ENCODE assay signal across 17 cellular contexts in the genomic region with DNA sequence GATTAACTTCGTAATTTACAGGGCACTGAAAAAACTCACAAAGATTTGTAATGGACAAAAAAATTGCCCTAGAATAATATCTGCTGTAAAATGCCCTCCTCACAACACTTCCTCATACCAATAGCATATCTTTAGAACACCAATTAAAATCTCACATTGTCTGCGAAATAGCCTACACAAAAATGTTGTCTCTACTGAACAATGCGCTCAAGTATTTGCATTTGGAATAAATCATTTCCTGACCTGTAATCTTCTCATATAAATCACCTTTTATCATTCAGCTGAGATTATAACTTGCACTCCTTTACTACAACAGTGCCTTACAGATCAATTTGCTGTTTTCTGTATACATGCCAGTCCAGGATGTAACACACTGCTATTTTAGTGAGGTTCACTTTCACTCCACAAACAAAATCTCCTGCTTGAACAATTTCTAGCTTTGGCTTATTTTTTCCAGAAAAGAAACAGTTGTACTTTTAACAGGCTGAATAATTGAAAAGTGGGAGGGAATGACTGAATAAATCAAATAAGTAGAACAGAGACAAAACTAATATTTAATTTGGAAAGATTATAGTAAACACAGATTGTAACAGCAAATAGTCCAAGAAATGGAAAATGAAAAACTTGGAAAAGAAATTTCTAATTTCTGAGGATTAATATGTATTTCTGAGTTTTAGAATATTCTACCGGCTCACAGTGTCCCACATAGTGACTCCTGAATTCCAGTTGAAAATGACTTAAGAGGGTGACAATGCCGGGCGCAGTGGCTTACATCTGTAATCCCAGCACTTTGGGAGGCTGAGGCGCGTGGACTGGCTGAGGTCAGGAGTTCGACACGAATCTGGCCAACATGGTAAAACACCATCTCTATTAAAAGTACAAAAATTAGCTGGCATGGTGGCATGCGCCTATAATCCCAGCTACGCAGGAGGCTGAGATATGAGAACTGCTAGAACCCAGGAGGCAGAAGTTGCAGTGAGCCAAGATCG. TPM values are rescaled to one million over a fixed set of nuclear protein-coding genes. Genes with fewer than 3 reads are reported as not detected.
DNase-seq lines count a peak whose midpoint lies in the region; ATAC-seq and TF ChIP-seq lines count a peak whose summit lies in the region.
"Had no signal": no experiment of that assay in that cellular context is flagged by ENCODE, and none has a peak within 500 bp of the region (broad histone marks: within the 10 kb centered on the region; RNA-seq: fewer than 3 reads in every experiment).

No MANE protein-coding gene starts in this region.

- TF ChIP-seq CTCF in HEK293 (tag by site-specific recombination; IDR thresholded peaks at IDR 0.05) (no peak), endothelial cell (IDR thresholded peaks at IDR 0.05; ENCODE audit: unreplicated experiment) (no peak), osteocyte (IDR thresholded peaks at IDR 0.05) (no peak)

- H3K9me3 ChIP-seq in HEK293 (ENCODE audit: control insufficient read depth, insufficient read depth, low read depth, low read length), result no peaks in the 10 kb centered on the region

- POLR2A ChIA-PET in HEK293 (lab: Yijun Ruan, JAX), result no interaction called here

- peaks cover 45% of the 10 kb centered on the region for H3K4me1 ChIP-seq in HEK293 (ENCODE audit: control insufficient read depth, insufficient read depth, low read length)

- ATAC-seq in HG03520 (IDR thresholded peaks at IDR 0.05; ENCODE audit: unreplicated experiment) (no peak), HG02885 (IDR thresholded peaks at IDR 0.05; ENCODE audit: poor library complexity, unreplicated experiment) (no peak)

- H3K9me3 Mint-ChIP-seq in endothelial cell (ENCODE audit: unreplicated experiment), result no peaks in the 10 kb centered on the region
- H3K9me3 Mint-ChIP-seq in osteocyte (ENCODE audit: unreplicated experiment), result no peaks in the 10 kb centered on the region
- H3K9me3 Mint-ChIP-seq in activated CD4-positive, alpha-beta T cell treated with anti-CD3 and anti-CD28 coated beads, Interleukin-2, amount 10 ng/mL, durations not matched to agents 24 days and 14 days, result peaks cover 5% of the 10 kb centered on the region
- H3K9me3 Mint-ChIP-seq: activated T-cell treated with anti-CD3 and anti-CD28 coated beads, Interleukin-2, amount 50 U/mL, for 24 hours; naive thymus-derived CD4-positive, alpha-beta T cell had no signal

- H3K4me1 Mint-ChIP-seq in endothelial cell (ENCODE audit: unreplicated experiment), result peaks cover 28% of the 10 kb centered on the region
- H3K4me1 Mint-ChIP-seq in osteocyte (ENCODE audit: unreplicated experiment), result peaks cover 30% of the 10 kb centered on the region
- H3K4me1 Mint-ChIP-seq in activated CD4-positive, alpha-beta T cell treated with anti-CD3 and anti-CD28 coated beads, Interleukin-2, amount 10 ng/mL, durations not matched to agents 24 days and 14 days, result peaks cover 13% of the 10 kb centered on the region

- no peaks in the 10 kb centered on the region for H3K36me3 Mint-ChIP-seq in endothelial cell (ENCODE audit: low read depth, unreplicated experiment)
- H3K36me3 Mint-ChIP-seq in osteocyte (ENCODE audit: unreplicated experiment), result peaks cover 11% of the 10 kb centered on the region
- H3K36me3 Mint-ChIP-seq in activated CD4-positive, alpha-beta T cell treated with anti-CD3 and anti-CD28 coated beads, Interleukin-2, amount 10 ng/mL, durations not matched to agents 24 days and 14 days (ENCODE audit: low read depth), result peaks cover 11% of the 10 kb centered on the region

- no peak overlapping the region for H3K27ac ChIP-seq in HEK293 (ENCODE audit: extremely low read depth, low read depth, low read length)

- intact Hi-C loops in activated CD4-positive, alpha-beta T cell treated with anti-CD3 and anti-CD28 coated beads, Interleukin-2, amount 10 ng/mL, durations not matched to agents 24 days and 14 days (cut with micrococcal nuclease), result no loop called here

- H3K27ac Mint-ChIP-seq in endothelial cell (ENCODE audit: unreplicated experiment), result peak overlapping the region; percentile 68
- peak overlapping the region; percentile 17 for H3K27ac Mint-ChIP-seq in osteocyte (ENCODE audit: unreplicated experiment)
- no peak overlapping the region for H3K27ac Mint-ChIP-seq in activated CD4-positive, alpha-beta T cell treated with anti-CD3 and anti-CD28 coated beads, Interleukin-2, amount 10 ng/mL, durations not matched to agents 24 days and 14 days
- H3K27ac Mint-ChIP-seq: activated naive CD8-positive, alpha-beta T cell treated with anti-CD3 and anti-CD28 coated beads for 36 hours; activated T-cell treated with anti-CD3 and anti-CD28 coated beads, Interleukin-2, amount 50 U/mL, for 24 hours had no signal

- no peaks in the 10 kb centered on the region; a peak in 1 of 3 replicates for H3K36me3 ChIP-seq in HEK293 (ENCODE audit: control insufficient read depth in 2 of 2, insufficient read depth in 1 of 2, low read length in 2 of 2)

- CTCF ChIA-PET in HEK293 (lab: Yijun Ruan, JAX), result interaction anchor here (1.2 kb wide), 1 partner anchor 194 kb away, joined by 5 read pairs; no protein-coding TSS in a partner anchor

- H3K4me3 ChIP-seq in HEK293 (ENCODE audit: low read depth, low read length), result no peak overlapping the region

- no peak overlapping the region for H3K4me3 Mint-ChIP-seq in endothelial cell (ENCODE audit: unreplicated experiment)
- no peak overlapping the region for H3K4me3 Mint-ChIP-seq in osteocyte (ENCODE audit: unreplicated experiment)
- H3K4me3 Mint-ChIP-seq in activated CD4-positive, alpha-beta T cell treated with anti-CD3 and anti-CD28 coated beads, Interleukin-2, amount 10 ng/mL, durations not matched to agents 24 days and 14 days, result no peak overlapping the region
- H3K4me3 Mint-ChIP-seq: activated naive CD8-positive, alpha-beta T cell treated with anti-CD3 and anti-CD28 coated beads for 36 hours; activated T-cell treated with anti-CD3 and anti-CD28 coated beads, Interleukin-2, amount 50 U/mL, for 24 hours; naive thymus-derived CD4-positive, alpha-beta T cell had no signal

- peak; percentile 35 for DNase-seq in EH (ENCODE audit: low read depth)
- no peak for DNase-seq in endothelial cell (ENCODE audit: low spot score)
- DNase-seq in osteocyte (ENCODE audit: extremely low spot score, unreplicated experiment), result no peak
- DNase-seq in activated CD4-positive, alpha-beta T cell treated with anti-CD3 and anti-CD28 coated beads, Interleukin-2, amount 10 ng/mL, durations not matched to agents 24 days and 14 days, result no peak
- DNase-seq: activated CD4-positive, alpha-beta T cell treated with anti-CD3 and anti-CD28 coated beads, Interleukin-2, amount 50 U/mL, for 48 hours; activated naive CD8-positive, alpha-beta T cell treated with anti-CD3 and anti-CD28 coated beads for 36 hours; activated T-cell treated with anti-CD3 and anti-CD28 coated beads, Interleukin-2, amount 50 U/mL, for 24 hours; caudate nucleus; effector memory CD4-positive, alpha-beta T cell; IMR-90; MV-4-11; naive thymus-derived CD4-positive, alpha-beta T cell; NCI-H526 treated with DMSO at 0.1 percent for 48 hours; stimulated activated CD4-positive, alpha-beta T cell treated with anti-CD3 and anti-CD28 coated beads, Interleukin-2, amount 100 ng/mL, for 24 hours had no signal

- H3K27me3 Mint-ChIP-seq in endothelial cell (ENCODE audit: unreplicated experiment) (no peaks in the 10 kb centered on the region), osteocyte (ENCODE audit: unreplicated experiment) (no peaks in the 10 kb centered on the region)
- no peaks in the 10 kb centered on the region for H3K27me3 Mint-ChIP-seq in activated CD4-positive, alpha-beta T cell treated with anti-CD3 and anti-CD28 coated beads, Interleukin-2, amount 10 ng/mL, durations not matched to agents 24 days and 14 days
- H3K27me3 Mint-ChIP-seq: activated naive CD8-positive, alpha-beta T cell treated with anti-CD3 and anti-CD28 coated beads for 36 hours; activated T-cell treated with anti-CD3 and anti-CD28 coated beads, Interleukin-2, amount 50 U/mL, for 24 hours; naive thymus-derived CD4-positive, alpha-beta T cell had no signal

TF ChIP-seq in HEK293, 187 proteins besides CTCF, POLR2A, EP300 and RAD21:
- TF ChIP-seq OSR2 (tag by site-specific recombination; IDR thresholded peaks at IDR 0.05) (no peak), ZNF202 (tag by site-specific recombination; IDR thresholded peaks at IDR 0.05; ENCODE audit: borderline replicate concordance) (no peak)
- TF ChIP-seq, protein P1, sequence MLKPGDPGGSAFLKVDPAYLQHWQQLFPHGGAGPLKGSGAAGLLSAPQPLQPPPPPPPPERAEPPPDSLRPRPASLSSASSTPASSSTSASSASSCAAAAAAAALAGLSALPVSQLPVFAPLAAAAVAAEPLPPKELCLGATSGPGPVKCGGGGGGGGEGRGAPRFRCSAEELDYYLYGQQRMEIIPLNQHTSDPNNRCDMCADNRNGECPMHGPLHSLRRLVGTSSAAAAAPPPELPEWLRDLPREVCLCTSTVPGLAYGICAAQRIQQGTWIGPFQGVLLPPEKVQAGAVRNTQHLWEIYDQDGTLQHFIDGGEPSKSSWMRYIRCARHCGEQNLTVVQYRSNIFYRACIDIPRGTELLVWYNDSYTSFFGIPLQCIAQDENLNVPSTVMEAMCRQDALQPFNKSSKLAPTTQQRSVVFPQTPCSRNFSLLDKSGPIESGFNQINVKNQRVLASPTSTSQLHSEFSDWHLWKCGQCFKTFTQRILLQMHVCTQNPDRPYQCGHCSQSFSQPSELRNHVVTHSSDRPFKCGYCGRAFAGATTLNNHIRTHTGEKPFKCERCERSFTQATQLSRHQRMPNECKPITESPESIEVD (tag by site-specific recombination; IDR thresholded peaks at IDR 0.05), result 0 out of 2 replicates have a peak, but pooled peaks have one; percentile 26

RNA-seq across cellular contexts. Expression of a gene that starts 30.6 kb away (rescaled TPM):
- 83.7 TPM for total RNA-seq in endothelial cell (ENCODE audit: unreplicated experiment)
- 118 and 120 TPM in 2 replicates for total RNA-seq in osteocyte
- total RNA-seq in activated CD4-positive, alpha-beta T cell treated with anti-CD3 and anti-CD28 coated beads, Interleukin-2, amount 10 ng/mL, durations not matched to agents 24 days and 14 days, result 41.7 and 42.0 TPM in 2 replicates
